8 cellular contexts compared by ENCODE assay signal in genomic region chr5:1385395-1386273, GRCh38. TPM values are rescaled to one million over a fixed set of nuclear protein-coding genes. Genes with fewer than 3 reads are reported as not detected.
DNase-seq lines count a peak whose midpoint lies in the region; ATAC-seq and TF ChIP-seq lines count a peak whose summit lies in the region.

No MANE protein-coding gene starts in this region.

- H3K36me3 ChIP-seq in BLaER1 treated with 17β-estradiol and CSF1 and Interleukin-3, amounts not matched to agents 10 nM and 100 nM = no peaks in the 10 kb centered on the region
- no peaks in the 10 kb centered on the region for H3K36me3 ChIP-seq in esophagus muscularis mucosa
- H3K36me3 ChIP-seq in muscle layer of duodenum (ENCODE audit: control insufficient read depth in 1 of 2, insufficient read depth in 2 of 2, low read length in 2 of 2) = no peaks in the 10 kb centered on the region

- no peak for TF ChIP-seq POLR2A in esophagus muscularis mucosa (IDR thresholded peaks at IDR 0.05; ENCODE audit: low read depth)

- peaks cover 22 to 55% (median 44%) of the 10 kb centered on the region in 11 experiments for H3K27me3 ChIP-seq in BLaER1 treated with 17β-estradiol and CSF1 and Interleukin-3, amounts not matched to agents 10 nM and 100 nM
- H3K27me3 ChIP-seq in esophagus muscularis mucosa = peaks cover 0 to 60% (median under 1%) of the 10 kb centered on the region in 4 donors
- H3K27me3 ChIP-seq in muscle layer of duodenum (ENCODE audit: low read depth, low read length) = peaks cover 12% of the 10 kb centered on the region

- no peak for TF ChIP-seq CTCF in esophagus muscularis mucosa (IDR thresholded peaks at IDR 0.05)

- H3K9ac ChIP-seq in BLaER1 treated with 17β-estradiol and CSF1 and Interleukin-3, amounts not matched to agents 10 nM and 100 nM = peak overlapping the region; percentile 72 to 91 (median 82)

- TF ChIP-seq EP300 in esophagus muscularis mucosa (IDR thresholded peaks at IDR 0.05) = no peak

- peaks cover 0 to 5% (median under 1%) of the 10 kb centered on the region in 11 experiments; a peak in 11 of 22 replicates for H3K9me3 ChIP-seq in BLaER1 treated with 17β-estradiol and CSF1 and Interleukin-3, amounts not matched to agents 10 nM and 100 nM (replicated peaks in 1 of 11)
- H3K9me3 ChIP-seq in esophagus muscularis mucosa = no peaks in the 10 kb centered on the region
- H3K9me3 ChIP-seq in muscle layer of duodenum (ENCODE audit: control insufficient read depth in 1 of 2, low read length in 2 of 2) = no peaks in the 10 kb centered on the region

- H3K4me3 ChIP-seq in BLaER1 treated with 17β-estradiol and CSF1 and Interleukin-3, amounts not matched to agents 10 nM and 100 nM = peak overlapping the region; percentile 59 to 84 (median 68)
- peak overlapping the region; percentile 61 to 69 (median 66) for H3K4me3 ChIP-seq in esophagus muscularis mucosa
- peak overlapping the region; percentile 68 to 87 for H3K4me3 ChIP-seq in muscle layer of duodenum (ENCODE audit: low read depth in 1 of 2, low read length in 2 of 2)

- peak overlapping the region; percentile 68 to 89 (median 82) for H3K27ac ChIP-seq in BLaER1 treated with 17β-estradiol and CSF1 and Interleukin-3, amounts not matched to agents 10 nM and 100 nM
- H3K27ac ChIP-seq in esophagus muscularis mucosa (replicated peaks in 1 of 4) (peak overlapping the region; percentile 62 to 64 (median 64)), muscle layer of duodenum (ENCODE audit: low read length) (no peak overlapping the region)

- WGBS in esophagus muscularis mucosa = 32% methylated on average over 21 of the region's 48 CpGs

- ATAC-seq in GM19351 (IDR thresholded peaks at IDR 0.05; ENCODE audit: unreplicated experiment) (peak; percentile 93), HG03460 (IDR thresholded peaks at IDR 0.05; ENCODE audit: unreplicated experiment) (peak; percentile 92)

- H3K4me1 ChIP-seq in BLaER1 treated with 17β-estradiol and CSF1 and Interleukin-3, amounts not matched to agents 10 nM and 100 nM = peaks cover 9 to 36% (median 19%) of the 10 kb centered on the region in 10 experiments
- H3K4me1 ChIP-seq in esophagus muscularis mucosa (peaks cover 11 to 22% (median 21%) of the 10 kb centered on the region in 4 donors), muscle layer of duodenum (ENCODE audit: control insufficient read depth in 1 of 2, insufficient read depth in 2 of 2, low read length in 2 of 2) (peaks cover 0 to 9% of the 10 kb centered on the region in 2 donors)

- intact Hi-C loops in esophagus muscularis mucosa (cut with DNase I) = no loop called here

- peak overlapping the region; percentile 85 to 99 (median 97) for H3K4me2 ChIP-seq in BLaER1 treated with 17β-estradiol and CSF1 and Interleukin-3, amounts not matched to agents 10 nM and 100 nM

- peaks cover 0 to 1% (median 0%) of the 10 kb centered on the region in 11 experiments; a peak in 1 of 22 replicates for H4K20me1 ChIP-seq in BLaER1 treated with 17β-estradiol and CSF1 and Interleukin-3, amounts not matched to agents 10 nM and 100 nM

- DNase-seq in NOMO-1 treated with dmso at 0.1 percent for 144 hours (lab: John Stamatoyannopoulos, UW; ENCODE audit: unreplicated experiment) (peak; percentile 98), activated T-cell treated with anti-CD3 and anti-CD28 coated beads for 24 hours (ENCODE audit: low read depth) (peak; percentile 77), esophagus muscularis mucosa (ENCODE audit: extremely low spot score) (peak; percentile 95)
- DNase-seq in stimulated activated CD8-positive, alpha-beta memory T cell treated with anti-CD3 and anti-CD28 coated beads, Interleukin-7, amount 100 ng/mL, for 24 hours (ENCODE audit: low read depth) = peak; percentile 74

RNA-seq across cellular contexts. Expression of gene CLPTM1L, which starts 40.7 kb away (rescaled TPM):
- total RNA-seq in esophagus muscularis mucosa = 100 to 1,000 TPM in 3 of 4 donors, 10 to 100 TPM in 1; 96.9 to 139 (median 126) TPM

RNA-seq across cellular contexts. Expression of gene SLC6A3, which starts 59.6 kb away (rescaled TPM):
- total RNA-seq in esophagus muscularis mucosa = under 1 TPM in 1 of 4 donors, not detected in 3; 0.06 TPM
